ENCODE assay signal across 22 cellular contexts in the genomic region with DNA sequence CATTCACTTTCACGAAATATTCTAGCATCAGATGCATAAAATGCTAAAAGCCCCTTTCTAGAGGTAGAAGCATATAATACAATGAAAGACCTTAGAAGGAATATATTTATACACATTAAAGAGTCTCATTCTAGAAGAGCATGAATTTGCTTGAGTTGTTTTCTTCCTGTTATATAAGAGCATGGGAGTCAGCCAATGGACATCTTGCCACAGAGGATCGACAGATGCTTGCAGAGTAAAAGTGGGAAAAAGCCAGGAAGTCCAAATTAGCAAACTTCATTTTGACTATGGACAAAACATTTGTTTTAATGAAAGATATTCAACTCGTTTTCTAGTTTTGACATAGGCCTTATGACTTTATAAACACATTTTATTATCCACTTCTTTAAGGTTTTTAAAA. TPM values are rescaled to one million over a fixed set of nuclear protein-coding genes. Genes with fewer than 3 reads are reported as not detected.
DNase-seq lines count a peak whose midpoint lies in the region.
"Had no signal": no experiment of that assay in that cellular context is flagged by ENCODE, and none has a peak within 500 bp of the region (broad histone marks: within the 10 kb centered on the region; RNA-seq: fewer than 3 reads in every experiment).

No MANE protein-coding gene starts in this region.

- H3K36me3 ChIP-seq in CD8-positive, alpha-beta memory T cell (ENCODE audit: insufficient read depth, low read length) = no peaks in the 10 kb centered on the region
- H3K36me3 ChIP-seq: BE2C; BLaER1 treated with 17β-estradiol and CSF1 and Interleukin-3, amounts not matched to agents 10 nM and 100 nM had no signal

- CTCF ChIA-PET in CD8-positive, alpha-beta memory T cell (lab: Charles Lee) = no interaction called here

- DNase-seq in NCI-H2171 treated with DMSO at 0.1 percent for 48 hours (lab: John Stamatoyannopoulos, UW) = peak; percentile 14
- no peak for DNase-seq in NCI-H2171 (lab: John Stamatoyannopoulos, UW)
- peak; percentile 68 for DNase-seq in cerebellum (ENCODE audit: low spot score)
- DNase-seq in superior temporal gyrus (ENCODE audit: extremely low spot score) = peak; percentile 55
- no peak for DNase-seq in CD8-positive, alpha-beta memory T cell
- DNase-seq in SHP77 treated with DMSO at 0.1 percent for 48 hours (lab: John Stamatoyannopoulos, UW) = no peak
- DNase-seq: 8988T; ACHN; AML-193; BE2C; Caco-2; CD4-positive, alpha-beta memory T cell; DMS153; DND-41; GDM1; H9 had no signal

- no peak overlapping the region for H3K27ac ChIP-seq in CD8-positive, alpha-beta memory T cell (ENCODE audit: low read depth, low read length)
- H3K27ac ChIP-seq: A549; BLaER1 treated with 17β-estradiol and CSF1 and Interleukin-3, amounts not matched to agents 10 nM and 100 nM had no signal

- H3K4me1 ChIP-seq in CD8-positive, alpha-beta memory T cell (ENCODE audit: insufficient read depth, low read length) = no peaks in the 10 kb centered on the region
- H3K4me1 ChIP-seq: A549; BE2C; BLaER1 treated with 17β-estradiol and CSF1 and Interleukin-3, amounts not matched to agents 10 nM and 100 nM; Caco-2 had no signal

- H3K9me3 Mint-ChIP-seq in CD8-positive, alpha-beta memory T cell = peaks cover 0 to 3% (median 0%) of the 10 kb centered on the region in 5 donors

- H3K9me3 ChIP-seq in CD8-positive, alpha-beta memory T cell (ENCODE audit: low read length) = no peaks in the 10 kb centered on the region
- H3K9me3 ChIP-seq: A549; BE2C; BLaER1 treated with 17β-estradiol and CSF1 and Interleukin-3, amounts not matched to agents 10 nM and 100 nM; Caco-2 had no signal

- H3K27me3 Mint-ChIP-seq in CD8-positive, alpha-beta memory T cell = peaks cover 2 to 7% of the 10 kb centered on the region in 2 donors

- H3K4me3 ChIP-seq in CD8-positive, alpha-beta memory T cell (ENCODE audit: low read length) = no peak overlapping the region
- H3K4me3 ChIP-seq: A549; BLaER1 treated with 17β-estradiol and CSF1 and Interleukin-3, amounts not matched to agents 10 nM and 100 nM; GM12878; GM23338 had no signal

- no peaks in the 10 kb centered on the region for H3K4me1 Mint-ChIP-seq in CD8-positive, alpha-beta memory T cell
- H3K4me1 Mint-ChIP-seq: CD14-positive monocyte; CD4-positive, alpha-beta memory T cell had no signal

- POLR2A ChIA-PET in CD8-positive, alpha-beta memory T cell (lab: Charles Lee) = no interaction called here

- no peaks in the 10 kb centered on the region for H3K36me3 Mint-ChIP-seq in CD8-positive, alpha-beta memory T cell
- H3K36me3 Mint-ChIP-seq: CD14-positive monocyte; CD4-positive, alpha-beta memory T cell had no signal

- H3K27ac Mint-ChIP-seq in CD8-positive, alpha-beta memory T cell = no peak overlapping the region
- H3K27ac Mint-ChIP-seq: CD14-positive monocyte; CD4-positive, alpha-beta memory T cell; GM23338; H9 had no signal

- H3K27me3 ChIP-seq in CD8-positive, alpha-beta memory T cell (ENCODE audit: insufficient read depth, low read length, poor library complexity, severe bottlenecking) = no peaks in the 10 kb centered on the region
- H3K27me3 ChIP-seq: BE2C; BLaER1 treated with 17β-estradiol and CSF1 and Interleukin-3, amounts not matched to agents 10 nM and 100 nM had no signal

- H3K4me3 Mint-ChIP-seq in CD8-positive, alpha-beta memory T cell = no peak overlapping the region
- H3K4me3 Mint-ChIP-seq: CD14-positive monocyte; CD4-positive, alpha-beta memory T cell; GM23338; H9 had no signal

RNA-seq across cellular contexts. Expression of gene RIPPLY2, which starts 44.2 kb away (rescaled TPM):
- 8.0 TPM for total RNA-seq in cerebellum
- not detected for total RNA-seq in CD8-positive, alpha-beta memory T cell
- not detected for polyA plus RNA-seq in CD8-positive, alpha-beta memory T cell
- total RNA-seq: Caco-2; CD4-positive, alpha-beta memory T cell; H4 had no signal
- polyA plus RNA-seq: CD14-positive monocyte; CD4-positive, alpha-beta memory T cell had no signal

RNA-seq across cellular contexts. Expression of gene CYB5R4, which starts 50.6 kb away (rescaled TPM):
- 11.3 TPM for total RNA-seq in cerebellum
- 10 to 100 TPM; 31.6 to 33.6 TPM for total RNA-seq in CD8-positive, alpha-beta memory T cell
- polyA plus RNA-seq in CD8-positive, alpha-beta memory T cell = 36.0 TPM

Comparison
In these comparisons a context has a peak if more than half of its experiments do, and no peak if none do; other contexts are left out.
1. DNase-seq: peak in NCI-H2171 treated with DMSO at 0.1 percent for 48 hours (single experiment), cerebellum (single experiment) and superior temporal gyrus (single experiment); none in NCI-H2171 (single experiment), CD8-positive, alpha-beta memory T cell (0 of 5) and SHP77 treated with DMSO at 0.1 percent for 48 hours (single experiment).